10 cellular contexts compared by ENCODE assay signal in genomic region chr19:4624733-4625362, GRCh38. TPM values are rescaled to one million over a fixed set of nuclear protein-coding genes. Genes with fewer than 3 reads are reported as not detected.
DNase-seq lines count a peak whose midpoint lies in the region; ATAC-seq, FAIRE-seq and TF ChIP-seq lines count a peak whose summit lies in the region.
"Had no signal": no experiment of that assay in that cellular context is flagged by ENCODE, and none has a peak within 500 bp of the region (broad histone marks: within the 10 kb centered on the region; RNA-seq: fewer than 3 reads in every experiment).

No MANE protein-coding gene starts in this region.

- SMC1A ChIA-PET in GM12878 (lab: Charles Lee; ENCODE audit: uncharacterized antibody, unreplicated experiment): no interaction called here

- POLR2A ChIA-PET in GM12878 (lab: Charles Lee): interaction anchor here (0.6 kb wide), 1 partner anchor 859 kb away, joined by 8 read pairs; no protein-coding TSS in a partner anchor

- peaks cover 14% of the 10 kb centered on the region for H3K4me1 Mint-ChIP-seq in glutamatergic neuron (ENCODE audit: low read depth, unreplicated experiment)

- WGBS in GM12878 (ENCODE audit: insufficient coverage, insufficient replicate concordance, low lambda C conversion rate, missing lambda C conversion rate): 16% methylated on average over 5 of the region's 6 CpGs
- WGBS in psoas muscle, 3 donors: 49 to 57% (median 56%) methylated on average over 6 of the region's 6 CpGs

- H3K9ac ChIP-seq in GM12878 (ENCODE audit: control insufficient read depth, insufficient read depth, low read length): no peak overlapping the region

- no peak for TF ChIP-seq POLR2A in GM12878 (IDR thresholded peaks at IDR 0.05; ENCODE audit: low read depth, low read length)

- in situ Hi-C loops in GM12878 (cut with MboI): no loop called here

- ATAC-seq in GM12878 (peak; percentile 64), psoas muscle (no peak), HG03457 (IDR thresholded peaks at IDR 0.05; ENCODE audit: unreplicated experiment) (no peak)

- H3K9me3 ChIP-seq in GM12878 (replicated peaks; ENCODE audit: control insufficient read depth, insufficient read depth, low read length): no peaks in the 10 kb centered on the region
- no peaks in the 10 kb centered on the region for H3K9me3 ChIP-seq in psoas muscle

- H2AFZ ChIP-seq in GM12878 (ENCODE audit: control insufficient read depth, low read depth, low read length): no peak overlapping the region; the same call in 1 of the 2 replicates

- H3K27ac ChIP-seq in GM12878 (ENCODE audit: control insufficient read depth, insufficient read depth) (no peak overlapping the region), psoas muscle (no peak overlapping the region)

- H4K20me1 ChIP-seq in GM12878 (ENCODE audit: control insufficient read depth, insufficient read depth): no peaks in the 10 kb centered on the region

- CTCF ChIA-PET in GM12878 (lab: Yijun Ruan, JAX): interaction anchor here (0.6 to 2.1 kb wide), 3 partner anchors 12 to 550 kb away, joined by 3 to 12 read pairs (median 3); no protein-coding TSS in a partner anchor

- H3K27me3 Mint-ChIP-seq in glutamatergic neuron (ENCODE audit: unreplicated experiment): no peaks in the 10 kb centered on the region

- no peaks in the 10 kb centered on the region for H3K4me1 ChIP-seq in GM12878 (ENCODE audit: control insufficient read depth, insufficient read depth, low read length)
- no peaks in the 10 kb centered on the region for H3K4me1 ChIP-seq in psoas muscle

- no peaks in the 10 kb centered on the region for H3K36me3 Mint-ChIP-seq in glutamatergic neuron (ENCODE audit: unreplicated experiment)

- intact Hi-C loops in GM12878 (cut with micrococcal nuclease; ENCODE audit: unreplicated experiment) (no loop called here), psoas muscle (cut with DNase I) (no loop called here)

- H3K4me3 Mint-ChIP-seq in glutamatergic neuron (ENCODE audit: unreplicated experiment): no peak overlapping the region

- no peak for TF ChIP-seq EP300 in GM12878 (IDR thresholded peaks at IDR 0.05; ENCODE audit: borderline replicate concordance in 1 of 2, control insufficient read depth in 1 of 2, low read depth in 2 of 2, low read length in 2 of 2)

- no peak for TF ChIP-seq RAD21 in GM12878 (IDR thresholded peaks at IDR 0.05; ENCODE audit: insufficient read depth, low read depth, low read length)

- H3K36me3 ChIP-seq in GM12878 (ENCODE audit: control insufficient read depth in 2 of 2, insufficient read depth in 2 of 2, low read length in 1 of 2) (no peaks in the 10 kb centered on the region), psoas muscle (ENCODE audit: insufficient read depth in 1 of 2, low read depth in 1 of 2) (no peaks in the 10 kb centered on the region)

- H3K79me2 ChIP-seq in GM12878 (ENCODE audit: control insufficient read depth, insufficient read depth, low read length): no peaks in the 10 kb centered on the region

- no peak overlapping the region for H3K27ac Mint-ChIP-seq in glutamatergic neuron (ENCODE audit: unreplicated experiment)

- no peak for FAIRE-seq in GM12878 (lab: Jason Lieb, UNC)

- no TSS peak for BruUV-seq in GM12878 (replicated peaks; lab: Mats Ljungman, UMichigan)

- H3K27me3 ChIP-seq in GM12878 (replicated peaks in 1 of 2; ENCODE audit: control insufficient read depth in 2 of 2, insufficient read depth in 2 of 2, low read length in 1 of 2) (no peaks in the 10 kb centered on the region), psoas muscle (ENCODE audit: insufficient read depth in 3 of 3, low read length in 2 of 3) (peaks cover 0 to 11% (median 4%) of the 10 kb centered on the region in 3 donors)

- DNase-seq in SKM-1 treated with dmso at 0.1 percent for 144 hours (lab: John Stamatoyannopoulos, UW; ENCODE audit: unreplicated experiment) (peak; percentile 41), SKM-1 (lab: John Stamatoyannopoulos, UW; ENCODE audit: unreplicated experiment) (no peak), MV-4-11 (lab: John Stamatoyannopoulos, UW) (peak; percentile 56), GM12878 (ENCODE audit: low read depth, low spot score) (no peak), psoas muscle (no peak), hepatic stellate cell (ENCODE audit: low spot score) (no peak), glutamatergic neuron (no peak)
- DNase-seq: activated naive CD4-positive, alpha-beta T cell treated with anti-CD3 and anti-CD28 coated beads, Interleukin-2, amount 50 U/mL, for 16 hours; NCI-H526 treated with DMSO at 0.1 percent for 48 hours had no signal

- RAD21 ChIA-PET in GM12878 (lab: Charles Lee; ENCODE audit: unreplicated experiment): no interaction called here

- H3K9me3 Mint-ChIP-seq in glutamatergic neuron (ENCODE audit: unreplicated experiment): no peaks in the 10 kb centered on the region

- no peak overlapping the region for H3K4me2 ChIP-seq in GM12878 (ENCODE audit: control insufficient read depth, insufficient read depth)

- H3K4me3 ChIP-seq in GM12878 (no peak overlapping the region), psoas muscle (no peak overlapping the region)

- peak; percentile 22 to 37 (median 26); a peak in 3 of 6 replicates for TF ChIP-seq CTCF in GM12878 (IDR thresholded peaks at IDR 0.05 in 2 of 3, conservative IDR thresholded peaks at IDR 0.05 in 1 of 3; ENCODE audit: control insufficient read depth in 2 of 3, extremely low read depth in 1 of 3, insufficient read depth in 1 of 3, low read depth in 3 of 3, low read length in 3 of 3)
- peak; percentile 10 for TF ChIP-seq CTCF in psoas muscle (IDR thresholded peaks at IDR 0.05)
- TF ChIP-seq CTCF in glutamatergic neuron (IDR thresholded peaks at IDR 0.05; ENCODE audit: partially characterized antibody, unreplicated experiment): no peak

TF ChIP-seq in GM12878, 131 proteins besides CTCF, POLR2A, EP300 and RAD21:
- TF ChIP-seq MXI1 (IDR thresholded peaks at IDR 0.05; ENCODE audit: low read depth, low read length) (no peak), SMAD1 (IDR thresholded peaks at IDR 0.05; ENCODE audit: low read depth, partially characterized antibody) (no peak)

RNA-seq across cellular contexts. Expression of gene TNFAIP8L1, which starts 14.5 kb away (rescaled TPM):
- total RNA-seq in GM12878 (2013; cell fraction: nucleolus; rRNA removed): 17.9 and 19.3 TPM in 2 replicates
- total RNA-seq in GM12878 (2014; rRNA removed): 5.0 TPM in 2 replicates
- 8.3 and 8.7 TPM in 2 replicates for total RNA-seq in GM12878 (2014; rRNA removed; fragmentation: Illumina TruSeq; extraction: Trizol)
- total RNA-seq in GM12878 (2021): 12.7 and 14.3 TPM in 2 replicates
- polyA plus RNA-seq in GM12878 (2011; ENCODE audit: low read depth): 4.5 TPM
- polyA plus RNA-seq in GM12878 (2011; rRNA removed): 7.6 and 9.0 TPM in 2 replicates
- polyA plus RNA-seq in GM12878 (2011; cell fraction: cytosol; rRNA removed): 14.0 and 14.6 TPM in 2 replicates
- 4.2 and 6.9 TPM in 2 replicates for polyA plus RNA-seq in GM12878 (2011; cell fraction: nucleus; rRNA removed)
- polyA plus RNA-seq in GM12878 (2012): 7.7 and 9.0 TPM in 2 replicates
- 4.6 and 8.6 TPM in 2 replicates for polyA plus RNA-seq in GM12878 (2014; fragmentation: Illumina TruSeq; extraction: Trizol)
- polyA plus RNA-seq in GM12878 (2014; fragmentation: Nextera tagmentation; extraction: Ambion mirVana): 1 to 10 TPM in 1 of 2 experiments, under 1 TPM in 1; 0.93 to 2.4 TPM
- polyA plus RNA-seq in GM12878 (2014; rRNA removed): 12.4 and 13.1 TPM in 2 replicates
- polyA plus RNA-seq in GM12878 (2016; fragmentation: Nextera tagmentation; extraction: Ambion mirVana): 1 to 10 TPM; 8.3 to 9.2 TPM
- polyA minus RNA-seq in GM12878 (2011; rRNA and poly(A)+ RNA removed): 6.7 and 13.4 TPM in 2 replicates
- polyA minus RNA-seq in GM12878 (2011; cell fraction: cytosol; rRNA and poly(A)+ RNA removed): 5.9 and 6.3 TPM in 2 replicates
- polyA minus RNA-seq in GM12878 (2011; cell fraction: nucleus; rRNA and poly(A)+ RNA removed): 4.1 and 6.6 TPM in 2 replicates
- total RNA-seq in psoas muscle: 1 to 10 TPM; 3.1 to 5.1 (median 3.8) TPM
- polyA plus RNA-seq in psoas muscle: 1 to 10 TPM; 2.4 to 3.5 (median 2.8) TPM
- total RNA-seq in glutamatergic neuron (ENCODE audit: unreplicated experiment): 23.6 TPM

RNA-seq across cellular contexts. Expression of gene MYDGF, which starts 45.3 kb away (rescaled TPM):
- total RNA-seq in GM12878 (2013; cell fraction: nucleolus; rRNA removed): 25.3 and 26.6 TPM in 2 replicates
- total RNA-seq in GM12878 (2014; rRNA removed) (68.7 and 83.5 TPM in 2 replicates), GM12878 (2014; rRNA removed; fragmentation: Illumina TruSeq; extraction: Trizol) (46.0 and 50.2 TPM in 2 replicates), GM12878 (2021) (57.4 and 64.7 TPM in 2 replicates), psoas muscle (10 to 100 TPM; 11.4 to 24.0 (median 19.1) TPM), glutamatergic neuron (ENCODE audit: unreplicated experiment) (32.6 TPM)
- polyA plus RNA-seq in GM12878 (2011; ENCODE audit: low read depth): 61.8 TPM
- polyA plus RNA-seq in GM12878 (2011; rRNA removed) (31.3 and 45.6 TPM in 2 replicates), GM12878 (2014; fragmentation: Illumina TruSeq; extraction: Trizol) (17.9 and 39.1 TPM in 2 replicates), GM12878 (2014; fragmentation: Nextera tagmentation; extraction: Ambion mirVana) (10 to 100 TPM in 1 of 2 experiments, 1 to 10 TPM in 1; 2.3 to 18.5 TPM), GM12878 (2014; rRNA removed) (92.8 and 96.7 TPM in 2 replicates), GM12878 (2016; fragmentation: Nextera tagmentation; extraction: Ambion mirVana) (100 to 1,000 TPM; 183 to 196 TPM), psoas muscle (100 to 1,000 TPM in 1 of 3 donors, 10 to 100 TPM in 2; 23.9 to 164 (median 40.0) TPM)
- 72.7 and 135 TPM in 2 replicates for polyA plus RNA-seq in GM12878 (2011; cell fraction: cytosol; rRNA removed)
- 44.9 and 47.5 TPM in 2 replicates for polyA plus RNA-seq in GM12878 (2011; cell fraction: nucleus; rRNA removed)
- 111 and 140 TPM in 2 replicates for polyA plus RNA-seq in GM12878 (2012)
- 15.4 and 26.8 TPM in 2 replicates for polyA minus RNA-seq in GM12878 (2011; rRNA and poly(A)+ RNA removed)
- polyA minus RNA-seq in GM12878 (2011; cell fraction: cytosol; rRNA and poly(A)+ RNA removed): 14.0 and 15.4 TPM in 2 replicates
- polyA minus RNA-seq in GM12878 (2011; cell fraction: nucleus; rRNA and poly(A)+ RNA removed): 7.4 and 12.1 TPM in 2 replicates

Comparison
In these comparisons a context has a peak if more than half of its experiments do, and no peak if none do; other contexts are left out.
1. DNase-seq: peak in SKM-1 treated with dmso at 0.1 percent for 144 hours (single experiment) and MV-4-11 (single experiment); none in SKM-1 (single experiment), GM12878 (single experiment), psoas muscle (0 of 2), hepatic stellate cell (single experiment) and glutamatergic neuron (single experiment).